In the genomic region with DNA sequence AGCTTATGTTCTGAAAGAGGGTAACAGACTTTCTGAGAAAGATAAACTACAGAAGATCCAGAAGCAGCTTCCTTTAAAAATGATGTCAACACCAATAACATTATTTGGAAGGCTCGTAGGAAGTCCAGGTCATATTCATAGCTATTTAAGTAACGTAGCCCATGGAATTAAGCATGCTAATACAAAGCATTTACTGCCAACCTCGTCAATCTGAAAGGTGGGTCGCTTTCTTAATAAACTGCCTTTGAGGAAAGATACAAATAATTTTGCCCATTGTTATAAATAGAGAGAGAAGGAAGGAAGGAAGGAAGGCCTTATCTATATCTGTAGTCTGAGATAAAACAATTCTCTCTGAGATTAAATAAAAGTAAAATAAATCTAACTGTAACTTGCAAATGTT, we compare ENCODE assay signal across 13 cellular contexts.
DNase-seq lines count a peak whose midpoint lies in the region; ATAC-seq and TF ChIP-seq lines count a peak whose summit lies in the region.
"Had no signal": no experiment of that assay in that cellular context is flagged by ENCODE, and none has a peak within 500 bp of the region (broad histone marks: within the 10 kb centered on the region; RNA-seq: fewer than 3 reads in every experiment).

No MANE protein-coding gene starts in this region.

- H3K18ac ChIP-seq in IMR-90 (ENCODE audit: low read depth, low read length) (peak overlapping the region; percentile 55; the same call in 1 of the 2 replicates), mesenchymal stem cell (ENCODE audit: low read depth in 1 of 2, low read length in 2 of 2) (no peak overlapping the region), mesendoderm (ENCODE audit: low read length) (no peak overlapping the region)

- no peaks in the 10 kb centered on the region for H3K9me3 Mint-ChIP-seq in endodermal cell
- H3K9me3 Mint-ChIP-seq: H9 had no signal

- H3K27me3 ChIP-seq in IMR-90 (ENCODE audit: control insufficient read depth, insufficient read depth, low read length) (no peaks in the 10 kb centered on the region), brain microvascular endothelial cell (replicated peaks) (no peaks in the 10 kb centered on the region), mesenchymal stem cell (ENCODE audit: control insufficient read depth in 1 of 2, insufficient read depth in 1 of 2, low read length in 2 of 2) (no peaks in the 10 kb centered on the region), endodermal cell (ENCODE audit: control insufficient read depth, insufficient read depth, low read length, poor library complexity, severe bottlenecking) (no peaks in the 10 kb centered on the region), mesendoderm (ENCODE audit: insufficient read depth, low read length, poor library complexity) (no peaks in the 10 kb centered on the region)
- H3K27me3 ChIP-seq: foreskin keratinocyte had no signal

- no peak for DNase-seq in IMR-90
- no peak for DNase-seq in brain microvascular endothelial cell
- DNase-seq in mesenchymal stem cell, result no peak
- no peak for DNase-seq in endodermal cell
- DNase-seq in NCI-H524 (lab: John Stamatoyannopoulos, UW), result no peak
- DNase-seq in mesendoderm, result no peak
- DNase-seq: activated CD8-positive, alpha-beta memory T cell treated with anti-CD3 and anti-CD28 coated beads, Interleukin-2, amount 50 U/mL, for 4 hours; foreskin keratinocyte; H9 had no signal

- no peak overlapping the region for H2AK9ac ChIP-seq in IMR-90 (replicated peaks; ENCODE audit: low read depth, low read length, poor library complexity)

- H4K20me1 ChIP-seq in IMR-90 (ENCODE audit: insufficient read depth, low read length), result peaks cover 56% of the 10 kb centered on the region

- no peak overlapping the region for H2AK5ac ChIP-seq in IMR-90 (ENCODE audit: low read depth, low read length)
- no peak overlapping the region for H2AK5ac ChIP-seq in mesenchymal stem cell (ENCODE audit: low read length, severe bottlenecking)
- no peak overlapping the region for H2AK5ac ChIP-seq in mesendoderm (ENCODE audit: low read length)

- H3K27ac ChIP-seq in IMR-90 (ENCODE audit: insufficient read depth, low read length), result no peak overlapping the region
- H3K27ac ChIP-seq in brain microvascular endothelial cell, result peak overlapping the region; percentile 94
- no peak overlapping the region for H3K27ac ChIP-seq in mesenchymal stem cell (ENCODE audit: low read length, poor library complexity, severe bottlenecking)
- H3K27ac ChIP-seq in temporal lobe (ENCODE audit: low read depth, low read length), result peak overlapping the region; percentile 5
- no peak overlapping the region for H3K27ac ChIP-seq in endodermal cell (ENCODE audit: low read depth, low read length)
- no peak overlapping the region for H3K27ac ChIP-seq in mesendoderm (ENCODE audit: low read depth, low read length)
- H3K27ac ChIP-seq: foreskin keratinocyte, KMS-11 had no signal

- H3K79me1 ChIP-seq in IMR-90 (ENCODE audit: low read depth in 1 of 2, low read length in 2 of 2), result peaks cover 46 to 85% of the 10 kb centered on the region in 2 experiments
- peaks cover 44% of the 10 kb centered on the region for H3K79me1 ChIP-seq in mesenchymal stem cell (replicated peaks; ENCODE audit: low read length, poor library complexity, severe bottlenecking)
- H3K79me1 ChIP-seq in mesendoderm (ENCODE audit: low read length), result no peaks in the 10 kb centered on the region

- H2BK120ac ChIP-seq in IMR-90 (ENCODE audit: low read depth, low read length) (no peak overlapping the region), mesenchymal stem cell (ENCODE audit: low read depth, low read length) (no peak overlapping the region), mesendoderm (ENCODE audit: low read depth, low read length) (no peak overlapping the region)

- no peak overlapping the region for H4K5ac ChIP-seq in IMR-90 (ENCODE audit: low read depth, low read length)
- H4K5ac ChIP-seq in mesendoderm (ENCODE audit: low read length), result no peak overlapping the region

- no peak for TF ChIP-seq RAD21 in IMR-90 (IDR thresholded peaks at IDR 0.05; ENCODE audit: low read length)

- no peaks in the 10 kb centered on the region for H3K27me3 Mint-ChIP-seq in endodermal cell (ENCODE audit: insufficient read depth)

- H2BK15ac ChIP-seq in IMR-90 (ENCODE audit: low read depth, low read length), result no peak overlapping the region
- no peak overlapping the region for H2BK15ac ChIP-seq in mesenchymal stem cell (ENCODE audit: low read depth, poor library complexity, severe bottlenecking)
- H2BK15ac ChIP-seq in mesendoderm (replicated peaks; ENCODE audit: low read depth), result no peak overlapping the region

- ATAC-seq in IMR-90 (ENCODE audit: low read depth), result no peak
- ATAC-seq in HG02981 (IDR thresholded peaks at IDR 0.05; ENCODE audit: unreplicated experiment), result no peak
- ATAC-seq: foreskin keratinocyte had no signal

- no peak overlapping the region for H3K4me3 Mint-ChIP-seq in endodermal cell
- H3K4me3 Mint-ChIP-seq: H9, memory B cell had no signal

- H3K79me2 ChIP-seq in mesendoderm (ENCODE audit: control insufficient read depth, insufficient read depth, low read length), result no peaks in the 10 kb centered on the region

- H3K4me2 ChIP-seq in IMR-90 (ENCODE audit: low read depth, low read length) (peak overlapping the region; percentile 93; the same call in 1 of the 2 replicates), mesenchymal stem cell (ENCODE audit: low read length, poor library complexity, severe bottlenecking) (no peak overlapping the region), mesendoderm (ENCODE audit: low read length) (no peak overlapping the region)
- H3K4me2 ChIP-seq: KMS-11 had no signal

- H3K56ac ChIP-seq in IMR-90 (ENCODE audit: extremely low read depth, insufficient read depth, low read length) (no peak overlapping the region), mesendoderm (ENCODE audit: low read length) (no peak overlapping the region)

- no peak overlapping the region for H2AFZ ChIP-seq in IMR-90 (replicated peaks; ENCODE audit: low read length, poor library complexity)
- no peak overlapping the region for H2AFZ ChIP-seq in mesenchymal stem cell (ENCODE audit: low read depth, low read length)

- CTCF ChIA-PET in IMR-90 (lab: Yijun Ruan, JAX), result no interaction called here

- H3K4me3 ChIP-seq in IMR-90 (ENCODE audit: insufficient read depth, low read depth, low read length), result no peak overlapping the region
- H3K4me3 ChIP-seq in brain microvascular endothelial cell (ENCODE audit: low read depth, low read length), result peak overlapping the region; percentile 42
- peak overlapping the region in 1 of 2 experiments; percentile 71 for H3K4me3 ChIP-seq in mesenchymal stem cell (ENCODE audit: insufficient read depth in 1 of 2, low read depth in 1 of 2, low read length in 2 of 2)
- no peak overlapping the region for H3K4me3 ChIP-seq in endodermal cell (ENCODE audit: low read length)
- no peak overlapping the region for H3K4me3 ChIP-seq in mesendoderm (ENCODE audit: low read length)

- H3K36me3 Mint-ChIP-seq in endodermal cell (ENCODE audit: low read depth), result no peaks in the 10 kb centered on the region
- H3K36me3 Mint-ChIP-seq: memory B cell had no signal

- H3K9me3 ChIP-seq in IMR-90 (ENCODE audit: control insufficient read depth, insufficient read depth, low read length) (no peaks in the 10 kb centered on the region), mesenchymal stem cell (ENCODE audit: control insufficient read depth, low read length) (no peaks in the 10 kb centered on the region), endodermal cell (ENCODE audit: control insufficient read depth, low read length) (no peaks in the 10 kb centered on the region)

- H3K23ac ChIP-seq in IMR-90 (ENCODE audit: low read depth, low read length) (no peak overlapping the region), mesenchymal stem cell (ENCODE audit: low read length in 2 of 2) (no peak overlapping the region), mesendoderm (ENCODE audit: low read length) (no peak overlapping the region)

- POLR2A ChIA-PET in IMR-90 (lab: Charles Lee; ENCODE audit: unreplicated experiment), result no interaction called here

- in situ Hi-C loops in IMR-90 (cut with MboI; ENCODE audit: low sequenced_read_pairs), result no loop called here
- in situ Hi-C loops in brain microvascular endothelial cell (cut with HindIII; ENCODE audit: low pct_ligation_motif_present, low sequenced_read_pairs), result no loop called here

- no TSS peak for BruUV-seq in IMR-90 (replicated peaks; lab: Mats Ljungman, UMichigan)

- peaks cover 5% of the 10 kb centered on the region for H3K36me3 ChIP-seq in IMR-90 (ENCODE audit: control insufficient read depth, insufficient read depth, low read length)
- peaks cover 9% of the 10 kb centered on the region for H3K36me3 ChIP-seq in brain microvascular endothelial cell (replicated peaks)
- peaks cover 0 to 4% of the 10 kb centered on the region in 2 experiments for H3K36me3 ChIP-seq in mesenchymal stem cell (ENCODE audit: control insufficient read depth in 1 of 2, insufficient read depth in 2 of 2, low read depth in 1 of 2, low read length in 2 of 2)
- no peaks in the 10 kb centered on the region for H3K36me3 ChIP-seq in endodermal cell (ENCODE audit: control insufficient read depth, insufficient read depth, low read length)
- H3K36me3 ChIP-seq in mesendoderm (ENCODE audit: control insufficient read depth, insufficient read depth, low read length), result no peaks in the 10 kb centered on the region

- dilution Hi-C loops in IMR-90 (cut with HindIII; ENCODE audit: low sequenced_read_pairs, unreplicated experiment), result no loop called here

- peaks cover 30% of the 10 kb centered on the region for H3K4me1 ChIP-seq in IMR-90 (ENCODE audit: control insufficient read depth, insufficient read depth, low read length)
- peaks cover 3% of the 10 kb centered on the region for H3K4me1 ChIP-seq in mesenchymal stem cell (ENCODE audit: control insufficient read depth, insufficient read depth, low read depth, low read length)
- H3K4me1 ChIP-seq in endodermal cell (ENCODE audit: control insufficient read depth, insufficient read depth, low read length), result peaks cover 21% of the 10 kb centered on the region
- peaks cover 8% of the 10 kb centered on the region for H3K4me1 ChIP-seq in mesendoderm (ENCODE audit: control insufficient read depth, low read depth, low read length)

- H2BK5ac ChIP-seq in IMR-90 (ENCODE audit: low read depth, low read length, poor library complexity, severe bottlenecking) (peak overlapping the region; percentile 81), mesenchymal stem cell (ENCODE audit: low read depth, low read length, poor library complexity, severe bottlenecking) (no peak overlapping the region), mesendoderm (ENCODE audit: low read length) (no peak overlapping the region)

- H3K9ac ChIP-seq in IMR-90 (ENCODE audit: low read depth, low read length) (no peak overlapping the region), mesenchymal stem cell (ENCODE audit: low read length) (peak overlapping the region; percentile 75), endodermal cell (ENCODE audit: extremely low read depth, low read length, poor library complexity, severe bottlenecking) (no peak overlapping the region), mesendoderm (ENCODE audit: low read length) (no peak overlapping the region)
- H3K9ac ChIP-seq: KMS-11 had no signal

- no CpG with 5 or more reads among the region's 4 CpGs for WGBS in IMR-90 (ENCODE audit: extremely low coverage in 2 of 2, insufficient read length in 1 of 2), 2 experiments
- WGBS in mesenchymal stem cell, result 89% methylated on average over 1 of the region's 4 CpGs
- 88 to 93% methylated on average over 3 to 4 of the region's 4 CpGs for WGBS in endodermal cell (ENCODE audit: insufficient coverage in 1 of 2, insufficient read length in 1 of 2), 2 experiments
- no CpG with 5 or more reads among the region's 4 CpGs for WGBS in mesendoderm (ENCODE audit: extremely low coverage, insufficient coverage, low lambda C conversion rate)

- peaks cover 38% of the 10 kb centered on the region for H3K4me1 Mint-ChIP-seq in endodermal cell

- no peak overlapping the region for H3K4ac ChIP-seq in IMR-90 (ENCODE audit: low read depth, low read length)
- H3K4ac ChIP-seq in mesenchymal stem cell (ENCODE audit: low read depth in 1 of 2, low read length in 2 of 2), result no peak overlapping the region
- no peak overlapping the region for H3K4ac ChIP-seq in mesendoderm (ENCODE audit: low read depth, low read length)

- H4K91ac ChIP-seq in IMR-90 (ENCODE audit: insufficient read depth, low read depth, low read length) (no peak overlapping the region), mesenchymal stem cell (ENCODE audit: low read length) (no peak overlapping the region)

- no peak overlapping the region for H3K27ac Mint-ChIP-seq in endodermal cell
- H3K27ac Mint-ChIP-seq: memory B cell had no signal

- H3K14ac ChIP-seq in IMR-90 (replicated peaks; ENCODE audit: low read depth, low read length) (0 out of 2 replicates have a peak overlapping the region, but pooled peaks have one; percentile 20), mesenchymal stem cell (ENCODE audit: low read length in 2 of 2) (no peak overlapping the region)

- peaks cover 42% of the 10 kb centered on the region for H3K9me1 ChIP-seq in IMR-90 (ENCODE audit: insufficient read depth, low read length)

- intact Hi-C loops in IMR-90 (cut with micrococcal nuclease), result no loop called here

- TF ChIP-seq CTCF in IMR-90 (conservative IDR thresholded peaks at IDR 0.05; ENCODE audit: low read depth, low read length) (no peak), brain microvascular endothelial cell (IDR thresholded peaks at IDR 0.05; ENCODE audit: low read depth, low read length, missing control alignments) (no peak), endodermal cell (conservative IDR thresholded peaks at IDR 0.05) (no peak)

- no peak for TF ChIP-seq POLR2A in IMR-90 (IDR thresholded peaks at IDR 0.05; ENCODE audit: low read depth, low read length)

- no peak overlapping the region for H2BK12ac ChIP-seq in mesenchymal stem cell (ENCODE audit: low read length in 2 of 2)

- no peak overlapping the region for H2BK20ac ChIP-seq in IMR-90 (ENCODE audit: low read depth, low read length)

- H4K8ac ChIP-seq in IMR-90 (ENCODE audit: low read depth in 2 of 2, low read length in 2 of 2) (no peak overlapping the region), mesenchymal stem cell (ENCODE audit: low read length) (no peak overlapping the region), mesendoderm (ENCODE audit: low read depth, low read length) (no peak overlapping the region)

Comparison
In these comparisons a context has a peak if more than half of its experiments do, and no peak if none do; other contexts are left out.
1. H3K27ac ChIP-seq: peak in brain microvascular endothelial cell (single experiment) and temporal lobe (single experiment); none in IMR-90 (single experiment), mesenchymal stem cell (single experiment), endodermal cell (single experiment) and mesendoderm (single experiment).